ENCODE assay signal across 16 cellular contexts in genomic region chr2:9796056-9796792, GRCh38. TPM values are rescaled to one million over a fixed set of nuclear protein-coding genes. Genes with fewer than 3 reads are reported as not detected.
DNase-seq lines count a peak whose midpoint lies in the region; ATAC-seq and TF ChIP-seq lines count a peak whose summit lies in the region.
"Had no signal": no experiment of that assay in that cellular context is flagged by ENCODE, and none has a peak within 500 bp of the region (broad histone marks: within the 10 kb centered on the region; RNA-seq: fewer than 3 reads in every experiment).

No MANE protein-coding gene starts in this region.

- H3K36me3 Mint-ChIP-seq in natural killer cell treated with Interleukin-12 subunit alpha and Interleukin-12 subunit beta and Interleukin-15 and Interleukin-18, amount 100 ng/mL, for 72 hours, result no peaks in the 10 kb centered on the region
- H3K36me3 Mint-ChIP-seq: activated naive CD8-positive, alpha-beta T cell had no signal

- H3K9me3 ChIP-seq in esophagus squamous epithelium, result no peaks in the 10 kb centered on the region
- H3K9me3 ChIP-seq: pancreas, upper lobe of left lung had no signal

- ATAC-seq in natural killer cell treated with Interleukin-12 subunit alpha and Interleukin-12 subunit beta and Interleukin-15 and Interleukin-18, amount 100 ng/mL, for 72 hours, result no peak
- ATAC-seq: pancreas had no signal

- H3K27ac ChIP-seq in esophagus squamous epithelium, result no peak overlapping the region
- H3K27ac ChIP-seq: pancreas, upper lobe of left lung had no signal

- peaks cover 19 to 33% of the 10 kb centered on the region in 2 donors for H3K4me1 Mint-ChIP-seq in natural killer cell treated with Interleukin-12 subunit alpha and Interleukin-12 subunit beta and Interleukin-15 and Interleukin-18, amount 100 ng/mL, for 72 hours (ENCODE audit: low read depth in 2 of 2)

- no peaks in the 10 kb centered on the region for H3K27me3 Mint-ChIP-seq in natural killer cell treated with Interleukin-12 subunit alpha and Interleukin-12 subunit beta and Interleukin-15 and Interleukin-18, amount 100 ng/mL, for 72 hours
- H3K27me3 Mint-ChIP-seq: activated naive CD8-positive, alpha-beta T cell had no signal

- no peaks in the 10 kb centered on the region for H3K9me3 Mint-ChIP-seq in natural killer cell treated with Interleukin-12 subunit alpha and Interleukin-12 subunit beta and Interleukin-15 and Interleukin-18, amount 100 ng/mL, for 72 hours

- no peak overlapping the region for H3K4me3 ChIP-seq in esophagus squamous epithelium
- H3K4me3 ChIP-seq: pancreas, upper lobe of left lung had no signal

- H3K4me1 ChIP-seq in esophagus squamous epithelium, result peaks cover 30 to 49% (median 38%) of the 10 kb centered on the region in 3 donors

- 70 to 86% methylated on average over 5 to 6 of the region's 10 CpGs for WGBS in esophagus squamous epithelium, 2 donors

- H3K4me3 Mint-ChIP-seq in natural killer cell treated with Interleukin-12 subunit alpha and Interleukin-12 subunit beta and Interleukin-15 and Interleukin-18, amount 100 ng/mL, for 72 hours, result no peak overlapping the region
- H3K4me3 Mint-ChIP-seq: activated naive CD8-positive, alpha-beta T cell had no signal

- no peak for TF ChIP-seq POLR2A in esophagus squamous epithelium (IDR thresholded peaks at IDR 0.05)

- DNase-seq in ELR (ENCODE audit: low read depth), result peak; percentile 19
- peak; percentile 26 for DNase-seq in NAMALWA (ENCODE audit: low spot score)
- DNase-seq in ecto neural progenitor cell (ENCODE audit: low spot score), result peak; percentile 43
- DNase-seq in natural killer cell treated with Interleukin-12 subunit alpha and Interleukin-12 subunit beta and Interleukin-15 and Interleukin-18, amount 100 ng/mL, for 72 hours (ENCODE audit: low spot score), result peak; percentile 25
- no peak for DNase-seq in NOMO-1 (lab: John Stamatoyannopoulos, UW; ENCODE audit: unreplicated experiment in 2 of 2)
- DNase-seq in stimulated activated naive CD4-positive, alpha-beta T cell (lab: John Stamatoyannopoulos, UW), result no peak
- DNase-seq in esophagus squamous epithelium (lab: John Stamatoyannopoulos, UW), result no peak
- DNase-seq: activated CD4-positive, alpha-beta T cell treated with anti-CD3 and anti-CD28 coated beads, Interleukin-2, amount 50 U/mL, for 1 hour; activated T-cell treated with anti-CD3 and anti-CD28 coated beads, Interleukin-2, amount 50 U/mL, for 1 hour; effector CD4-positive, alpha-beta T cell; NCI-H1694 treated with DMSO at 0.1 percent for 48 hours; NCI-H446 treated with DMSO at 0.1 percent for 48 hours; small intestine; upper lobe of left lung had no signal

- H3K36me3 ChIP-seq in esophagus squamous epithelium, result no peaks in the 10 kb centered on the region
- H3K36me3 ChIP-seq: pancreas, upper lobe of left lung had no signal

- H3K27ac Mint-ChIP-seq in natural killer cell treated with Interleukin-12 subunit alpha and Interleukin-12 subunit beta and Interleukin-15 and Interleukin-18, amount 100 ng/mL, for 72 hours, result no peak overlapping the region
- H3K27ac Mint-ChIP-seq: activated naive CD8-positive, alpha-beta T cell had no signal

- no peaks in the 10 kb centered on the region for H3K27me3 ChIP-seq in esophagus squamous epithelium
- H3K27me3 ChIP-seq: pancreas, upper lobe of left lung had no signal

- intact Hi-C loops in esophagus squamous epithelium (cut with DNase I), result no loop called here

- TF ChIP-seq CTCF in esophagus squamous epithelium (IDR thresholded peaks at IDR 0.05), result no peak

RNA-seq across cellular contexts. Expression of gene TAF1B, which starts 47.0 kb away (rescaled TPM):
- 10 to 100 TPM; 34.4 to 42.3 TPM for total RNA-seq in natural killer cell treated with Interleukin-12 subunit alpha and Interleukin-12 subunit beta and Interleukin-15 and Interleukin-18, amount 100 ng/mL, for 72 hours
- total RNA-seq in esophagus squamous epithelium, result 10 to 100 TPM in 3 of 4 donors, 1 to 10 TPM in 1; 6.7 to 19.3 (median 14.9) TPM

Comparison
In these comparisons a context has a peak if more than half of its experiments do, and no peak if none do; other contexts are left out.
1. DNase-seq: peak in ELR (single experiment), NAMALWA (single experiment), ecto neural progenitor cell (single experiment) and natural killer cell treated with Interleukin-12 subunit alpha and Interleukin-12 subunit beta and Interleukin-15 and Interleukin-18, amount 100 ng/mL, for 72 hours (single experiment); none in NOMO-1 (0 of 2), stimulated activated naive CD4-positive, alpha-beta T cell (0 of 6) and esophagus squamous epithelium (single experiment).